ENCODE assay signal across 8 cellular contexts in the genomic region with DNA sequence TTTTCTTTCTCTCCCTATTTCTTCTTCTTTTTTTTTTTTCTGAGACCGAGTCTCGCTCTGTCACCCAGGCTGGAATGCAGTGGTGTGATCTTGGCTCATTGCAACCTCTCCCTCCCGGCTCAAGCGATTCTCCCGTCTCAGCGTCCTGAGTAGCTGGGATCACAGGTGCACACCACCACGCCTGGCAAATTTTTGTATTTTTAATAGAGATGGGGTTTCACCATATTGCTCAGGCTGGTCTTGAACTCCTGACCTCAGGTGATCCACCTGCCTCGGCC. TPM values are rescaled to one million over a fixed set of nuclear protein-coding genes. Genes with fewer than 3 reads are reported as not detected.
DNase-seq lines count a peak whose midpoint lies in the region; ATAC-seq and TF ChIP-seq lines count a peak whose summit lies in the region.
"Not testable (repeated sequence)": the region's sequence is repeated elsewhere in the genome, so short reads cannot be mapped to it uniquely, and the experiment has no call there.

No MANE protein-coding gene starts in this region.

- intact Hi-C loops in ascending aorta (cut with DNase I); Right ventricle myocardium superior (cut with DNase I): not testable (repeated sequence)
- intact Hi-C loops in naive thymus-derived CD4-positive, alpha-beta T cell (cut with micrococcal nuclease), result loop anchor here in 1 of 2 donors (2.0 kb wide), 1 partner anchor 34 kb away; no protein-coding TSS in a partner anchor

- not testable (repeated sequence) for H3K27me3 Mint-ChIP-seq in HFFc6 (ENCODE audit: insufficient read depth); T-cell; activated CD8-positive, alpha-beta memory T cell treated with anti-CD3 and anti-CD28 coated beads, Interleukin-2, amount 10 ng/mL, durations not matched to agents 7 days and 5 days; naive thymus-derived CD4-positive, alpha-beta T cell

- TF ChIP-seq CTCF in AG04450 (IDR thresholded peaks at IDR 0.05; ENCODE audit: low read depth, low read length); HFFc6 (IDR thresholded peaks at IDR 0.05); ascending aorta (IDR thresholded peaks at IDR 0.05); thoracic aorta (IDR thresholded peaks at IDR 0.05): not testable (repeated sequence)

- H3K4me3 Mint-ChIP-seq in HFFc6 (peak overlapping the region; percentile 79), T-cell (peak overlapping the region in 1 of 3 donors; percentile 30)
- H3K4me3 Mint-ChIP-seq in activated CD8-positive, alpha-beta memory T cell treated with anti-CD3 and anti-CD28 coated beads, Interleukin-2, amount 10 ng/mL, durations not matched to agents 7 days and 5 days, result not testable (repeated sequence)
- H3K4me3 Mint-ChIP-seq in naive thymus-derived CD4-positive, alpha-beta T cell, result peak overlapping the region in 4 of 10 donors; percentile 9 to 49 (median 20)

- not testable (repeated sequence) for H3K9me3 Mint-ChIP-seq in HFFc6; T-cell; activated CD8-positive, alpha-beta memory T cell treated with anti-CD3 and anti-CD28 coated beads, Interleukin-2, amount 10 ng/mL, durations not matched to agents 7 days and 5 days (ENCODE audit: low read depth); naive thymus-derived CD4-positive, alpha-beta T cell

- H3K4me1 Mint-ChIP-seq in HFFc6 (ENCODE audit: low read depth) (peaks cover 65% of the 10 kb centered on the region), T-cell (peaks cover 14 to 19% (median 17%) of the 10 kb centered on the region in 3 donors)
- peaks cover 25% of the 10 kb centered on the region for H3K4me1 Mint-ChIP-seq in activated CD8-positive, alpha-beta memory T cell treated with anti-CD3 and anti-CD28 coated beads, Interleukin-2, amount 10 ng/mL, durations not matched to agents 7 days and 5 days
- peaks cover 0 to 29% (median 0%) of the 10 kb centered on the region in 7 donors for H3K4me1 Mint-ChIP-seq in naive thymus-derived CD4-positive, alpha-beta T cell

- not testable (repeated sequence) for ATAC-seq in T-cell (replicated peaks in 1 of 4); activated CD8-positive, alpha-beta memory T cell treated with anti-CD3 and anti-CD28 coated beads, Interleukin-2, amount 10 ng/mL, durations not matched to agents 7 days and 5 days; naive thymus-derived CD4-positive, alpha-beta T cell; thoracic aorta (ENCODE audit: insufficient number of reproducible peaks, low FRiP score, low read depth)
- ATAC-seq in Right ventricle myocardium superior (ENCODE audit: poor library complexity), result peak; percentile 28

- H3K4me1 ChIP-seq in ascending aorta (peaks cover 0 to 10% of the 10 kb centered on the region in 2 donors), thoracic aorta (ENCODE audit: control insufficient read depth in 1 of 2, low read depth in 2 of 2) (peaks cover 12 to 26% of the 10 kb centered on the region in 2 donors)
- not testable (repeated sequence) for H3K4me1 ChIP-seq in naive thymus-derived CD4-positive, alpha-beta T cell (ENCODE audit: control insufficient read depth in 2 of 2, insufficient read depth in 2 of 2, low read length in 2 of 2)

- not testable (repeated sequence) for DNase-seq in AG04450 (ENCODE audit: low read depth, low spot score); HFFc6; T-cell; activated CD8-positive, alpha-beta memory T cell treated with anti-CD3 and anti-CD28 coated beads, Interleukin-2, amount 10 ng/mL, durations not matched to agents 7 days and 5 days; ascending aorta (ENCODE audit: low spot score in 2 of 2); Right ventricle myocardium superior; naive thymus-derived CD4-positive, alpha-beta T cell; thoracic aorta (ENCODE audit: low spot score)

- not testable (repeated sequence) for H3K27me3 ChIP-seq in AG04450 (ENCODE audit: control insufficient read depth, insufficient read depth, low read length); ascending aorta; naive thymus-derived CD4-positive, alpha-beta T cell (ENCODE audit: control insufficient read depth in 2 of 2, insufficient read depth in 2 of 2, low read length in 2 of 2); thoracic aorta (replicated peaks; ENCODE audit: insufficient read depth)

- H3K9me3 ChIP-seq in AG04450 (ENCODE audit: control insufficient read depth, insufficient read depth, low read length); ascending aorta; naive thymus-derived CD4-positive, alpha-beta T cell (ENCODE audit: control insufficient read depth in 2 of 3, low read length in 3 of 3); thoracic aorta: not testable (repeated sequence)

- peak overlapping the region; percentile 92 for H3K27ac ChIP-seq in AG04450 (ENCODE audit: low read depth, low read length)
- peak overlapping the region; percentile 69 to 70 for H3K27ac ChIP-seq in ascending aorta
- not testable (repeated sequence) for H3K27ac ChIP-seq in naive thymus-derived CD4-positive, alpha-beta T cell (ENCODE audit: low read depth, low read length)
- peak overlapping the region; percentile 62 to 72 for H3K27ac ChIP-seq in thoracic aorta

- H3K27ac Mint-ChIP-seq in HFFc6 (peak overlapping the region; percentile 90), T-cell (peak overlapping the region; percentile 60 to 81)
- peak overlapping the region; percentile 86 for H3K27ac Mint-ChIP-seq in activated CD8-positive, alpha-beta memory T cell treated with anti-CD3 and anti-CD28 coated beads, Interleukin-2, amount 10 ng/mL, durations not matched to agents 7 days and 5 days
- H3K27ac Mint-ChIP-seq in naive thymus-derived CD4-positive, alpha-beta T cell, result peak overlapping the region; percentile 32 to 81 (median 67)

- CTCF ChIA-PET in AG04450 (lab: Charles Lee), result interaction anchor here (0.6 to 3.8 kb wide), 5 partner anchors 8 to 554 kb away, joined by 3 to 23 read pairs (median 4); partner anchors contain the start of gene FHIP2A
- CTCF ChIA-PET in T-cell (lab: Charles Lee), result interaction anchor here (0.7 kb wide), 2 partner anchors 9 to 386 kb away, joined by 3 read pairs; no protein-coding TSS in a partner anchor
- CTCF ChIA-PET in activated CD8-positive, alpha-beta memory T cell treated with anti-CD3 and anti-CD28 coated beads, Interleukin-2, amount 10 ng/mL, durations not matched to agents 7 days and 5 days (lab: Charles Lee), result interaction anchor here (0.9 to 2.3 kb wide), 4 partner anchors 22 to 38 kb away, joined by 3 to 9 read pairs (median 4); no protein-coding TSS in a partner anchor
- CTCF ChIA-PET in naive thymus-derived CD4-positive, alpha-beta T cell (lab: Charles Lee), result interaction anchor here (0.7 kb wide), 1 partner anchor 185 kb away, joined by 4 read pairs; no protein-coding TSS in a partner anchor

- H3K36me3 Mint-ChIP-seq in HFFc6 (ENCODE audit: low read depth) (peaks cover 60% of the 10 kb centered on the region), T-cell (peaks cover 43% of the 10 kb centered on the region)
- peaks cover 56% of the 10 kb centered on the region for H3K36me3 Mint-ChIP-seq in activated CD8-positive, alpha-beta memory T cell treated with anti-CD3 and anti-CD28 coated beads, Interleukin-2, amount 10 ng/mL, durations not matched to agents 7 days and 5 days
- peaks cover 10 to 46% (median 23%) of the 10 kb centered on the region in 5 donors for H3K36me3 Mint-ChIP-seq in naive thymus-derived CD4-positive, alpha-beta T cell

- POLR2A ChIA-PET in AG04450 (lab: Yijun Ruan, JAX) (interaction anchor here (2.2 kb wide), 1 partner anchor 81 kb away, joined by 8 read pairs; the partner anchor contains the start of gene TRUB1), T-cell (lab: Charles Lee) (interaction anchor here in 1 of 2 donors (0.6 kb wide), 2 partner anchors 683 to 981 kb away, joined by 3 to 4 read pairs; partner anchors contain the start of gene CCDC186)
- POLR2A ChIA-PET in naive thymus-derived CD4-positive, alpha-beta T cell (lab: Charles Lee), result not testable (repeated sequence)

- peaks cover 39 to 67% of the 10 kb centered on the region in 2 donors for H3K36me3 ChIP-seq in ascending aorta
- H3K36me3 ChIP-seq in naive thymus-derived CD4-positive, alpha-beta T cell (ENCODE audit: control insufficient read depth in 2 of 3, insufficient read depth in 3 of 3, low read length in 3 of 3), result peaks cover 3 to 35% (median 24%) of the 10 kb centered on the region in 3 experiments
- peaks cover 31% of the 10 kb centered on the region for H3K36me3 ChIP-seq in thoracic aorta

- not testable (repeated sequence) for H3K4me3 ChIP-seq in AG04450 (ENCODE audit: low read depth, low read length); ascending aorta; naive thymus-derived CD4-positive, alpha-beta T cell (ENCODE audit: low read length)
- peak overlapping the region; percentile 50 for H3K4me3 ChIP-seq in thoracic aorta

RNA-seq across cellular contexts. Expression of gene FHIP2A, which starts 35.6 kb away (rescaled TPM):
- 19.2 and 27.3 TPM in 2 replicates for polyA plus RNA-seq in AG04450 (2011; rRNA removed)
- polyA minus RNA-seq in AG04450 (2011; rRNA and poly(A)+ RNA removed), result 36.2 and 44.8 TPM in 2 replicates
- total RNA-seq in HFFc6 (2021; fragmentation: NEBNext Ultra II Directional; extraction: Animal tissue kit (Norgen Biotek cat#: 25700)), result 10 to 100 TPM; 35.1 to 54.1 (median 42.6) TPM
- total RNA-seq in T-cell, result 10 to 100 TPM; 27.0 to 37.0 (median 31.9) TPM
- total RNA-seq in activated CD8-positive, alpha-beta memory T cell treated with anti-CD3 and anti-CD28 coated beads, Interleukin-2, amount 10 ng/mL, durations not matched to agents 7 days and 5 days, result 10 to 100 TPM; 33.5 to 35.7 TPM
- total RNA-seq in ascending aorta, result 19.6 TPM
- 22.6 TPM for total RNA-seq in Right ventricle myocardium superior
- total RNA-seq in naive thymus-derived CD4-positive, alpha-beta T cell, result 10 to 100 TPM; 17.5 to 28.7 (median 19.6) TPM
- 1 to 10 TPM; 6.1 to 6.2 TPM for polyA plus RNA-seq in naive thymus-derived CD4-positive, alpha-beta T cell
- total RNA-seq in thoracic aorta, result 10 to 100 TPM; 38.4 to 70.5 TPM
